7 cellular contexts compared by ENCODE assay signal in genomic region chr5:132495063-132495671, GRCh38. TPM values are rescaled to one million over a fixed set of nuclear protein-coding genes. Genes with fewer than 3 reads are reported as not detected.
DNase-seq lines count a peak whose midpoint lies in the region; ATAC-seq and TF ChIP-seq lines count a peak whose summit lies in the region.

No MANE protein-coding gene starts in this region.

- no peaks in the 10 kb centered on the region for H3K36me3 ChIP-seq in stomach

- 52 to 63% (median 59%) methylated on average over 9 to 11 of the region's 11 CpGs for WGBS in stomach, 5 donors

- DNase-seq in Jurkat, Clone E6-1 (ENCODE audit: low read depth, low spot score) = no peak
- no peak for DNase-seq in activated naive CD8-positive, alpha-beta T cell treated with anti-CD3 and anti-CD28 coated beads for 36 hours
- DNase-seq in stomach (peak; percentile 25), NCI-H1105 (lab: John Stamatoyannopoulos, UW) (no peak)

- peaks cover 66% of the 10 kb centered on the region for H3K4me1 Mint-ChIP-seq in activated naive CD8-positive, alpha-beta T cell treated with anti-CD3 and anti-CD28 coated beads for 36 hours

- H3K27me3 Mint-ChIP-seq in activated naive CD8-positive, alpha-beta T cell treated with anti-CD3 and anti-CD28 coated beads for 36 hours = no peaks in the 10 kb centered on the region

- TF ChIP-seq CTCF in stomach (IDR thresholded peaks at IDR 0.05) = no peak

- ATAC-seq in GM19023 (IDR thresholded peaks at IDR 0.05; ENCODE audit: unreplicated experiment) (no peak), HG02840 (IDR thresholded peaks at IDR 0.05; ENCODE audit: low FRiP score, unreplicated experiment) (no peak)

- H3K27ac ChIP-seq in layer of hippocampus (ENCODE audit: low read depth, low read length) = peak overlapping the region; percentile 88
- peak overlapping the region; percentile 94 to 100 (median 99) for H3K27ac ChIP-seq in stomach

- no peaks in the 10 kb centered on the region for H3K9me3 Mint-ChIP-seq in activated naive CD8-positive, alpha-beta T cell treated with anti-CD3 and anti-CD28 coated beads for 36 hours

- peak overlapping the region; percentile 90 for H3K4me3 ChIP-seq in Jurkat, Clone E6-1 (ENCODE audit: low read length)
- H3K4me3 ChIP-seq in stomach = peak overlapping the region; percentile 58 to 73 (median 64)

- H3K27ac Mint-ChIP-seq in activated naive CD8-positive, alpha-beta T cell treated with anti-CD3 and anti-CD28 coated beads for 36 hours = peak overlapping the region; percentile 99

- TF ChIP-seq EP300 in stomach (IDR thresholded peaks at IDR 0.05) = no peak

- intact Hi-C loops in stomach (cut with DNase I; ENCODE audit: low total_unique reads) = no loop called here

- H3K9me3 ChIP-seq in stomach = no peaks in the 10 kb centered on the region

- no peaks in the 10 kb centered on the region for H3K27me3 ChIP-seq in layer of hippocampus (ENCODE audit: control insufficient read depth, insufficient read depth, low read length)
- no peaks in the 10 kb centered on the region for H3K27me3 ChIP-seq in stomach

- peak overlapping the region; percentile 80 for H3K4me3 Mint-ChIP-seq in activated naive CD8-positive, alpha-beta T cell treated with anti-CD3 and anti-CD28 coated beads for 36 hours

- no peaks in the 10 kb centered on the region for H3K36me3 Mint-ChIP-seq in activated naive CD8-positive, alpha-beta T cell treated with anti-CD3 and anti-CD28 coated beads for 36 hours

- TF ChIP-seq POLR2A in stomach (IDR thresholded peaks at IDR 0.05) = no peak

- H3K4me1 ChIP-seq in stomach = peaks cover 46 to 77% (median 74%) of the 10 kb centered on the region in 4 donors

RNA-seq across cellular contexts. Expression of gene IRF1, which starts 4.6 kb away (rescaled TPM):
- 67.5 TPM for polyA plus RNA-seq in Jurkat, Clone E6-1 (2012; ENCODE audit: insufficient read depth, insufficient read length)
- 100 to 1,000 TPM; 228 to 232 TPM for total RNA-seq in activated naive CD8-positive, alpha-beta T cell treated with anti-CD3 and anti-CD28 coated beads for 36 hours
- total RNA-seq in stomach = 100 to 1,000 TPM in 2 of 5 donors, 10 to 100 TPM in 3; 18.0 to 256 (median 91.5) TPM
- polyA plus RNA-seq in stomach = 10 to 100 TPM; 17.1 to 80.2 (median 49.1) TPM

RNA-seq across cellular contexts. Expression of gene IL5, which starts 48.2 kb away (rescaled TPM):
- polyA plus RNA-seq in Jurkat, Clone E6-1 (2012; ENCODE audit: insufficient read depth, insufficient read length) = not detected
- total RNA-seq in activated naive CD8-positive, alpha-beta T cell treated with anti-CD3 and anti-CD28 coated beads for 36 hours = not detected
- total RNA-seq in stomach = not detected
- not detected for polyA plus RNA-seq in stomach
